In genomic region chr10:61475449-61475873, GRCh38 we compare ENCODE assay signal across 18 cellular contexts. TPM values are rescaled to one million over a fixed set of nuclear protein-coding genes. Genes with fewer than 3 reads are reported as not detected.
DNase-seq lines count a peak whose midpoint lies in the region; ATAC-seq, FAIRE-seq and TF ChIP-seq lines count a peak whose summit lies in the region.
"Had no signal": no experiment of that assay in that cellular context is flagged by ENCODE, and none has a peak within 500 bp of the region (broad histone marks: within the 10 kb centered on the region; RNA-seq: fewer than 3 reads in every experiment).

No MANE protein-coding gene starts in this region.

- CTCF ChIA-PET in HepG2 (lab: Yijun Ruan, JAX; ENCODE audit: low intra/inter-chr PET ratio, low total read pairs): no interaction called here

- H3K9ac ChIP-seq in HepG2 (ENCODE audit: insufficient read depth, low read depth, low read length): no peak overlapping the region
- H3K9ac ChIP-seq: BLaER1 treated with 17β-estradiol and CSF1 and Interleukin-3, amounts not matched to agents 10 nM and 100 nM had no signal

- H3K4me2 ChIP-seq in HepG2 (ENCODE audit: low read depth, low read length): no peak overlapping the region
- H3K4me2 ChIP-seq: BLaER1 treated with 17β-estradiol and CSF1 and Interleukin-3, amounts not matched to agents 10 nM and 100 nM had no signal

- H3K79me2 ChIP-seq in HepG2 (ENCODE audit: insufficient read depth, low read length): no peaks in the 10 kb centered on the region

- H3K27ac ChIP-seq in brain microvascular endothelial cell: peak overlapping the region; percentile 40
- H3K27ac ChIP-seq in HepG2 (ENCODE audit: extremely low read length, insufficient read depth, low read length): no peak overlapping the region
- H3K27ac ChIP-seq: BLaER1 treated with 17β-estradiol and CSF1 and Interleukin-3, amounts not matched to agents 10 nM and 100 nM; psoas muscle; upper lobe of left lung had no signal

- no peaks in the 10 kb centered on the region for H4K20me1 ChIP-seq in HepG2 (ENCODE audit: insufficient read depth, low read length)
- H4K20me1 ChIP-seq: BLaER1 treated with 17β-estradiol and CSF1 and Interleukin-3, amounts not matched to agents 10 nM and 100 nM had no signal

- H3K4me3 ChIP-seq in brain microvascular endothelial cell (ENCODE audit: low read depth, low read length) (no peak overlapping the region), HepG2 (replicated peaks in 1 of 3; ENCODE audit: insufficient read depth in 1 of 3, low read depth in 2 of 3, low read length in 3 of 3) (no peak overlapping the region)
- H3K4me3 ChIP-seq: BLaER1 treated with 17β-estradiol and CSF1 and Interleukin-3, amounts not matched to agents 10 nM and 100 nM; psoas muscle; upper lobe of left lung had no signal

- no peak overlapping the region for H3K27ac Mint-ChIP-seq in activated T-cell treated with anti-CD3 and anti-CD28 coated beads, Interleukin-2, amount 50 U/mL, for 24 hours
- H3K27ac Mint-ChIP-seq: activated naive CD8-positive, alpha-beta T cell treated with anti-CD3 and anti-CD28 coated beads, Interleukin-2, amount 50 U/mL, for 24 hours; dendritic cell treated with granulocyte-macrophage colony-stimulating factor and Interleukin-4, amounts not matched to agents 40 ng/mL and 50 ng/mL, for 4 days; T-cell had no signal

- in situ Hi-C loops in brain microvascular endothelial cell (cut with HindIII; ENCODE audit: low pct_ligation_motif_present, low sequenced_read_pairs) (no loop called here), HepG2 (cut with HindIII; ENCODE audit: extremely low pct_ligation_motif_present, low pct_unique_long_range_greater_than_20kb) (no loop called here)

- BruUV-seq in HepG2 (replicated peaks; lab: Mats Ljungman, UMichigan): no TSS peak

- POLR2A ChIA-PET in HepG2 (lab: Yijun Ruan, JAX): no interaction called here

- no peak for FAIRE-seq in HepG2 (lab: Jason Lieb, UNC)

- no peaks in the 10 kb centered on the region for H3K9me3 ChIP-seq in HepG2 (ENCODE audit: low read length)
- H3K9me3 ChIP-seq: BLaER1 treated with 17β-estradiol and CSF1 and Interleukin-3, amounts not matched to agents 10 nM and 100 nM; psoas muscle; upper lobe of left lung had no signal

- WGBS in HepG2 (ENCODE audit: low lambda C conversion rate): 38% methylated on average over 3 of the region's 3 CpGs

- H2AFZ ChIP-seq in HepG2 (ENCODE audit: low read length): no peak overlapping the region

- ATAC-seq in HepG2 (no peak), HG03097 (IDR thresholded peaks at IDR 0.05; ENCODE audit: low FRiP score, unreplicated experiment) (no peak)
- ATAC-seq: activated naive CD8-positive, alpha-beta T cell treated with anti-CD3 and anti-CD28 coated beads, Interleukin-2, amount 50 U/mL, for 24 hours; psoas muscle; T-cell had no signal

- intact Hi-C loops in HepG2 (cut with micrococcal nuclease; ENCODE audit: unreplicated experiment): no loop called here

- no peak for TF ChIP-seq RAD21 in HepG2 (CRISPR knock-in tag; IDR thresholded peaks at IDR 0.05)

- TF ChIP-seq CTCF in brain microvascular endothelial cell (IDR thresholded peaks at IDR 0.05; ENCODE audit: low read depth, low read length, missing control alignments): no peak
- TF ChIP-seq CTCF in HepG2 (CRISPR knock-in tag; IDR thresholded peaks at IDR 0.05): no peak

- H3K4me1 Mint-ChIP-seq in activated T-cell treated with anti-CD3 and anti-CD28 coated beads, Interleukin-2, amount 50 U/mL, for 24 hours (ENCODE audit: low read depth): no peaks in the 10 kb centered on the region
- H3K4me1 Mint-ChIP-seq: activated naive CD8-positive, alpha-beta T cell treated with anti-CD3 and anti-CD28 coated beads, Interleukin-2, amount 50 U/mL, for 24 hours; T-cell had no signal

- H3K27me3 Mint-ChIP-seq in activated T-cell treated with anti-CD3 and anti-CD28 coated beads, Interleukin-2, amount 50 U/mL, for 24 hours: peaks cover 6% of the 10 kb centered on the region

- TF ChIP-seq POLR2A in HepG2 (IDR thresholded peaks at IDR 0.05; ENCODE audit: insufficient read depth in 1 of 2, low read depth in 2 of 2, low read length in 2 of 2): no peak

- H3K36me3 ChIP-seq in brain microvascular endothelial cell (replicated peaks): no peaks in the 10 kb centered on the region
- H3K36me3 ChIP-seq in HepG2 (replicated peaks in 1 of 2; ENCODE audit: control insufficient read depth in 1 of 2, insufficient read depth in 2 of 2, low read length in 2 of 2): no peaks in the 10 kb centered on the region
- H3K36me3 ChIP-seq: BLaER1 treated with 17β-estradiol and CSF1 and Interleukin-3, amounts not matched to agents 10 nM and 100 nM; upper lobe of left lung had no signal

- no peaks in the 10 kb centered on the region for H3K27me3 ChIP-seq in brain microvascular endothelial cell (replicated peaks)
- H3K27me3 ChIP-seq in HepG2 (ENCODE audit: control insufficient read depth in 1 of 2, insufficient read depth in 2 of 2, low read length in 2 of 2): no peaks in the 10 kb centered on the region
- H3K27me3 ChIP-seq: BLaER1 treated with 17β-estradiol and CSF1 and Interleukin-3, amounts not matched to agents 10 nM and 100 nM; upper lobe of left lung had no signal

- no peaks in the 10 kb centered on the region for H3K36me3 Mint-ChIP-seq in activated T-cell treated with anti-CD3 and anti-CD28 coated beads, Interleukin-2, amount 50 U/mL, for 24 hours (ENCODE audit: low read depth)
- H3K36me3 Mint-ChIP-seq: T-cell had no signal

- no peak for TF ChIP-seq EP300 in HepG2 (IDR thresholded peaks at IDR 0.05; ENCODE audit: low read depth in 2 of 2, low read length in 2 of 2)
- no peak for TF ChIP-seq EP300 in HepG2 (CRISPR knock-in tag; IDR thresholded peaks at IDR 0.05; ENCODE audit: borderline replicate concordance)

- H3K4me1 ChIP-seq in HepG2 (ENCODE audit: insufficient read depth, low read length): no peaks in the 10 kb centered on the region
- H3K4me1 ChIP-seq: psoas muscle, upper lobe of left lung had no signal

- no peak overlapping the region for H3K4me3 Mint-ChIP-seq in activated T-cell treated with anti-CD3 and anti-CD28 coated beads, Interleukin-2, amount 50 U/mL, for 24 hours
- H3K4me3 Mint-ChIP-seq: activated naive CD8-positive, alpha-beta T cell treated with anti-CD3 and anti-CD28 coated beads, Interleukin-2, amount 50 U/mL, for 24 hours; dendritic cell treated with granulocyte-macrophage colony-stimulating factor and Interleukin-4, amounts not matched to agents 40 ng/mL and 50 ng/mL, for 4 days; T-cell had no signal

- H3K9me3 Mint-ChIP-seq in activated T-cell treated with anti-CD3 and anti-CD28 coated beads, Interleukin-2, amount 50 U/mL, for 24 hours: no peaks in the 10 kb centered on the region
- H3K9me3 Mint-ChIP-seq: activated naive CD8-positive, alpha-beta T cell treated with anti-CD3 and anti-CD28 coated beads, Interleukin-2, amount 50 U/mL, for 24 hours had no signal

- DNase-seq in AG20443 (ENCODE audit: low spot score) (peak; percentile 45), LHCN-M2 (ENCODE audit: low read depth) (peak; percentile 76), brain microvascular endothelial cell (peak; percentile 58), iris pigment epithelial cell (ENCODE audit: low read depth) (peak; percentile 62), HepG2 (ENCODE audit: low spot score) (no peak), NCI-H82 treated with DMSO at 0.1 percent for 48 hours (lab: John Stamatoyannopoulos, UW; ENCODE audit: unreplicated experiment) (no peak)
- DNase-seq in activated T-cell treated with anti-CD3 and anti-CD28 coated beads, Interleukin-2, amount 50 U/mL, for 24 hours: no peak
- DNase-seq: activated CD4-positive, alpha-beta T cell treated with anti-CD3 and anti-CD28 coated beads for 1 hour; activated naive CD8-positive, alpha-beta T cell treated with anti-CD3 and anti-CD28 coated beads, Interleukin-2, amount 50 U/mL, for 24 hours; activated T-cell treated with anti-CD3 and anti-CD28 coated beads for 4 hours; NCI-H2227 treated with DMSO at 0.1 percent for 48 hours; psoas muscle; T-cell; upper lobe of left lung had no signal

TF ChIP-seq in HepG2, 621 proteins besides CTCF, POLR2A, EP300 and RAD21 (continues in another document):
- TF ChIP-seq ZBTB44 (CRISPR knock-in tag; IDR thresholded peaks at IDR 0.05) (no peak), TOE1 (CRISPR knock-in tag; IDR thresholded peaks at IDR 0.05) (no peak), ZNF207 (IDR thresholded peaks at IDR 0.05; ENCODE audit: borderline replicate concordance) (no peak)

RNA-seq across cellular contexts. Expression of gene TMEM26, which starts 22.3 kb away (rescaled TPM):
- 0.71 and 1.8 TPM in 2 replicates for total RNA-seq in LHCN-M2 (2014; rRNA removed)
- polyA plus RNA-seq in LHCN-M2 (2012): 0.26 TPM
- total RNA-seq in HepG2 (2016; rRNA removed; fragmentation: Illumina TruSeq; extraction: Trizol): not detected in 2 replicates
- not detected in 2 replicates for total RNA-seq in HepG2 (2016; cell fraction: cytosol; rRNA removed; fragmentation: Illumina TruSeq; extraction: Trizol; ENCODE audit: low read depth)
- total RNA-seq in HepG2 (2016; cell fraction: insoluble cytoplasmic fraction; rRNA removed; fragmentation: Illumina TruSeq; extraction: Trizol): not detected in 2 replicates
- total RNA-seq in HepG2 (2016; cell fraction: membrane; rRNA removed; fragmentation: Illumina TruSeq; extraction: Trizol): not detected in 2 replicates
- not detected in 2 replicates for total RNA-seq in HepG2 (2016; cell fraction: nucleus; rRNA removed; fragmentation: Illumina TruSeq; extraction: Trizol)
- polyA plus RNA-seq in HepG2 (2011; rRNA removed): not detected in 2 replicates
- polyA plus RNA-seq in HepG2 (2011; cell fraction: cytosol; rRNA removed): not detected in 2 replicates
- not detected in 2 replicates for polyA plus RNA-seq in HepG2 (2011; cell fraction: nucleus; rRNA removed)
- polyA plus RNA-seq in HepG2 (2012): not detected in 2 replicates
- polyA plus RNA-seq in HepG2 (2016; cell fraction: cytosol; fragmentation: Illumina TruSeq; extraction: Trizol; ENCODE audit: low read depth): not detected in 2 replicates
- polyA plus RNA-seq in HepG2 (2016; cell fraction: insoluble cytoplasmic fraction; fragmentation: Illumina TruSeq; extraction: Trizol; ENCODE audit: low read depth): not detected in 2 replicates
- not detected in 2 replicates for polyA plus RNA-seq in HepG2 (2016; cell fraction: membrane; fragmentation: Illumina TruSeq; extraction: Trizol; ENCODE audit: low read depth)
- polyA plus RNA-seq in HepG2 (2016; cell fraction: nucleus; fragmentation: Illumina TruSeq; extraction: Trizol; ENCODE audit: insufficient read depth, low read depth): not detected in 2 replicates
- not detected in 2 replicates for polyA minus RNA-seq in HepG2 (2011; rRNA and poly(A)+ RNA removed; ENCODE audit: low replicate concordance)
- not detected in 2 replicates for polyA minus RNA-seq in HepG2 (2011; cell fraction: cytosol; rRNA and poly(A)+ RNA removed)
- polyA minus RNA-seq in HepG2 (2011; cell fraction: nucleus; rRNA and poly(A)+ RNA removed): not detected in 2 replicates
- total RNA-seq: HT-29, T-cell had no signal

Comparison
In these comparisons a context has a peak if more than half of its experiments do, and no peak if none do; other contexts are left out.
1. DNase-seq: peak in AG20443 (single experiment), LHCN-M2 (single experiment), brain microvascular endothelial cell (single experiment) and iris pigment epithelial cell (single experiment); none in HepG2 (single experiment), NCI-H82 treated with DMSO at 0.1 percent for 48 hours (single experiment) and activated T-cell treated with anti-CD3 and anti-CD28 coated beads, Interleukin-2, amount 50 U/mL, for 24 hours (single experiment).